Comparison of ENCODE assay signal across 24 cellular contexts in genomic region chr4:94177822-94178221, GRCh38.
"Had no signal": no experiment of that assay in that cellular context is flagged by ENCODE, and none has a peak within 500 bp of the region (broad histone marks: within the 10 kb centered on the region; RNA-seq: fewer than 3 reads in every experiment).

No MANE protein-coding gene starts in this region.

- H3K4me3 ChIP-seq: heart left ventricle, left ventricle myocardium inferior, lung, spleen, testis, transverse colon had no signal

- DNase-seq: cerebellar nuclear complex; dermis blood vessel endothelial cell; foreskin melanocyte; heart left ventricle; hippocampal formation; immature natural killer cell; kidney; left cardiac atrium; left ventricle myocardium inferior; mesenchymal stem cell; naive thymus-derived CD4-positive, alpha-beta T cell; nephron progenitor cell; posterior cingulate gyrus; spleen; stimulated activated CD4-positive, alpha-beta T cell treated with anti-CD3 and anti-CD28 coated beads, Interleukin-15, amount 100 ng/mL, for 24 hours; stimulated activated CD4-positive, alpha-beta T cell treated with anti-CD3 and anti-CD28 coated beads, Interleukin-1b, Interleukin-23, amount 100 ng/mL, for 48 hours; stimulated activated CD4-positive, alpha-beta T cell treated with anti-CD3 and anti-CD28 coated beads, Interleukin-4, amount 100 ng/mL, for 24 hours; stimulated activated naive B cell treated with anti-CD40 and anti-IgM and Interleukin-4, amounts not matched to agents 10 μg/mL and 1 μg/mL and 100 μg/mL, for 72 hours; stimulated activated naive CD8-positive, alpha-beta T cell treated with anti-CD3 and anti-CD28 coated beads, Interleukin-15, amount 100 ng/mL, for 72 hours; testis; transverse colon had no signal

- FAIRE-seq: colon, kidney had no signal

- H3K9me3 ChIP-seq: heart left ventricle, left ventricle myocardium inferior, spleen, testis, transverse colon had no signal

- H3K4me3 Mint-ChIP-seq: immature natural killer cell; naive thymus-derived CD4-positive, alpha-beta T cell; nephron progenitor cell; stimulated activated naive B cell treated with anti-CD40 and anti-IgM and Interleukin-4, amounts not matched to agents 10 μg/mL and 1 μg/mL and 100 μg/mL, for 72 hours; stimulated activated naive CD8-positive, alpha-beta T cell treated with anti-CD3 and anti-CD28 coated beads, Interleukin-15, amount 100 ng/mL, for 72 hours had no signal

- H3K9me3 Mint-ChIP-seq: immature natural killer cell; naive thymus-derived CD4-positive, alpha-beta T cell; stimulated activated naive B cell treated with anti-CD40 and anti-IgM and Interleukin-4, amounts not matched to agents 10 μg/mL and 1 μg/mL and 100 μg/mL, for 72 hours; stimulated activated naive CD8-positive, alpha-beta T cell treated with anti-CD3 and anti-CD28 coated beads, Interleukin-15, amount 100 ng/mL, for 72 hours had no signal

- H3K4me1 ChIP-seq: heart left ventricle, left ventricle myocardium inferior, spleen, testis, transverse colon had no signal

- H3K36me3 Mint-ChIP-seq: naive thymus-derived CD4-positive, alpha-beta T cell; stimulated activated naive B cell treated with anti-CD40 and anti-IgM and Interleukin-4, amounts not matched to agents 10 μg/mL and 1 μg/mL and 100 μg/mL, for 72 hours had no signal

- H3K27ac ChIP-seq: heart left ventricle, left ventricle myocardium inferior, spleen, testis, transverse colon had no signal

- H3K36me3 ChIP-seq: heart left ventricle, left ventricle myocardium inferior, spleen, transverse colon had no signal

- H3K27ac Mint-ChIP-seq: immature natural killer cell; naive thymus-derived CD4-positive, alpha-beta T cell; nephron progenitor cell; stimulated activated naive B cell treated with anti-CD40 and anti-IgM and Interleukin-4, amounts not matched to agents 10 μg/mL and 1 μg/mL and 100 μg/mL, for 72 hours; stimulated activated naive CD8-positive, alpha-beta T cell treated with anti-CD3 and anti-CD28 coated beads, Interleukin-15, amount 100 ng/mL, for 72 hours had no signal

- H3K27me3 ChIP-seq: testis, transverse colon had no signal

- ATAC-seq: heart left ventricle; left cardiac atrium; naive thymus-derived CD4-positive, alpha-beta T cell; sciatic nerve; stimulated activated naive B cell treated with anti-CD40 and anti-IgM and Interleukin-4, amounts not matched to agents 10 μg/mL and 1 μg/mL and 100 μg/mL, for 72 hours; stimulated activated naive CD8-positive, alpha-beta T cell treated with anti-CD3 and anti-CD28 coated beads, Interleukin-15, amount 100 ng/mL, for 72 hours had no signal

- H3K4me1 Mint-ChIP-seq: immature natural killer cell; naive thymus-derived CD4-positive, alpha-beta T cell; nephron progenitor cell; stimulated activated naive B cell treated with anti-CD40 and anti-IgM and Interleukin-4, amounts not matched to agents 10 μg/mL and 1 μg/mL and 100 μg/mL, for 72 hours; stimulated activated naive CD8-positive, alpha-beta T cell treated with anti-CD3 and anti-CD28 coated beads, Interleukin-15, amount 100 ng/mL, for 72 hours had no signal
